Comparison of ENCODE assay signal across 10 cellular contexts in the genomic region with DNA sequence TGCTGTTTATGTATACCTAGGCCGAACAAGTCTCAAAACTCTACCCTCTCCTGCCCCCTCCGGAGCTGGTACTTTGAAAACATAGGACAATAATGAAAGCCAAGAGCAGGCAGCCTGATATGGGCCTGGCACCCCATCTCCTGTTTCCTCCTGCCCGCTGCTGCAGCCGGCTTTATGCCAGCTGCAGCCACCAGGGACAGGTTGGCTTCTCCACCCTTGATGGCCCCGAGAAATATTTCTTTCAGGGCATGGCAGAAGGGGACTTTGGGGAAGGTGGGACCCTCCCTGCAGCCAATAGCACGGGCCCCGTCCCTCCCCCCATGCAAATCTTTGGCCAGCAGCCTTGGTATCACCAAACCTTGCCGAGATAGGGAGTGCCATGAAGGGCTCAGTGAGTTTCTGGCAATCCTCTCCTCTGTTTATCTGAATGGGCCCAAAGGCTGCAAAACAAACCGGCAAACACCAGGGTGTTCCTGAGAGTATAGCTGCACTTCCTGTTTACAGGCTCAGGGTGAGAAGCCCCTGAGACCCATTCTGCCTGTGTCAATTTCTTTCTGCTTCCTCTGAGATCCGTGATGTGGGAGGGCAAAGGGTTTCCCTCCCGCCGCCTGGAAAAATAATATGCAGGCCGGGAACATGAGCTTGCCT.
DNase-seq lines count a peak whose midpoint lies in the region; ATAC-seq and TF ChIP-seq lines count a peak whose summit lies in the region.
"Had no signal": no experiment of that assay in that cellular context is flagged by ENCODE, and none has a peak within 500 bp of the region (broad histone marks: within the 10 kb centered on the region; RNA-seq: fewer than 3 reads in every experiment).

No MANE protein-coding gene starts in this region.

- peak overlapping the region; percentile 25 to 61 for H3K4me3 Mint-ChIP-seq in stimulated activated naive B cell treated with anti-CD40 and anti-IgM and Interleukin-4, amounts not matched to agents 10 μg/mL and 1 μg/mL and 100 μg/mL, for 72 hours

- H2AFZ ChIP-seq in Karpas-422 (ENCODE audit: low read length): peak overlapping the region; percentile 93

- no peaks in the 10 kb centered on the region for H3K27me3 Mint-ChIP-seq in stimulated activated naive B cell treated with anti-CD40 and anti-IgM and Interleukin-4, amounts not matched to agents 10 μg/mL and 1 μg/mL and 100 μg/mL, for 72 hours

- H3K27ac ChIP-seq in Karpas-422 (ENCODE audit: low read length) (no peak overlapping the region), testis (no peak overlapping the region)
- H3K27ac ChIP-seq: 22Rv1 had no signal

- no peak for TF ChIP-seq POLR2A in testis (IDR thresholded peaks at IDR 0.05)

- no peaks in the 10 kb centered on the region for H3K9me2 ChIP-seq in Karpas-422 (replicated peaks; ENCODE audit: insufficient read depth, low read length)

- peak overlapping the region; percentile 86 for H3K27ac Mint-ChIP-seq in stimulated activated naive B cell treated with anti-CD40 and anti-IgM and Interleukin-4, amounts not matched to agents 10 μg/mL and 1 μg/mL and 100 μg/mL, for 72 hours

- DNase-seq in DMS 273 (lab: John Stamatoyannopoulos, UW; ENCODE audit: unreplicated experiment) (peak; percentile 28), DMS 273 treated with DMSO at 0.1 percent for 48 hours (lab: John Stamatoyannopoulos, UW) (no peak), Karpas-422 (peak; percentile 68), left cardiac atrium (no peak), testis (no peak)
- no peak for DNase-seq in stimulated activated naive B cell treated with anti-CD40 and anti-IgM and Interleukin-4, amounts not matched to agents 10 μg/mL and 1 μg/mL and 100 μg/mL, for 72 hours
- no peak for DNase-seq in activated T-cell treated with anti-CD3 and anti-CD28 coated beads, Interleukin-2, amount 50 U/mL, for 1 hour
- DNase-seq: activated CD8-positive, alpha-beta memory T cell treated with anti-CD3 and anti-CD28 coated beads for 24 hours had no signal

- TF ChIP-seq CTCF in testis (IDR thresholded peaks at IDR 0.05): no peak

- no peaks in the 10 kb centered on the region for H4K20me1 ChIP-seq in Karpas-422 (ENCODE audit: insufficient read depth, low read depth, low read length)

- H3K4me3 ChIP-seq in Karpas-422 (ENCODE audit: low read length): peak overlapping the region; percentile 42; the same call in 1 of the 2 replicates
- H3K4me3 ChIP-seq in testis: no peak overlapping the region

- H3K9me3 ChIP-seq in Karpas-422 (ENCODE audit: low read length) (no peaks in the 10 kb centered on the region), testis (no peaks in the 10 kb centered on the region)

- H3K4me1 ChIP-seq in Karpas-422 (ENCODE audit: low read length) (peaks cover 17% of the 10 kb centered on the region), testis (peaks cover 13% of the 10 kb centered on the region)

- H3K27me3 ChIP-seq in Karpas-422 (ENCODE audit: low read length): no peaks in the 10 kb centered on the region
- H3K27me3 ChIP-seq in testis: no peaks in the 10 kb centered on the region

- peaks cover 0 to 3% of the 10 kb centered on the region in 2 donors for H3K9me3 Mint-ChIP-seq in stimulated activated naive B cell treated with anti-CD40 and anti-IgM and Interleukin-4, amounts not matched to agents 10 μg/mL and 1 μg/mL and 100 μg/mL, for 72 hours

- H3K9ac ChIP-seq in Karpas-422 (ENCODE audit: low read length): peak overlapping the region; percentile 36

- ATAC-seq in left cardiac atrium: peak; percentile 58 to 62
- ATAC-seq in stimulated activated naive B cell treated with anti-CD40 and anti-IgM and Interleukin-4, amounts not matched to agents 10 μg/mL and 1 μg/mL and 100 μg/mL, for 72 hours (replicated peaks): peak; percentile 72 to 74
- ATAC-seq in HG03139 (IDR thresholded peaks at IDR 0.05; ENCODE audit: unreplicated experiment): no peak

- peaks cover 4 to 7% of the 10 kb centered on the region in 2 donors for H3K36me3 Mint-ChIP-seq in stimulated activated naive B cell treated with anti-CD40 and anti-IgM and Interleukin-4, amounts not matched to agents 10 μg/mL and 1 μg/mL and 100 μg/mL, for 72 hours

- 54 to 63% methylated on average over 13 of the region's 13 CpGs for WGBS in testis, 2 donors

- H3K4me2 ChIP-seq in Karpas-422 (ENCODE audit: low read depth, low read length, poor library complexity, severe bottlenecking): peak overlapping the region; percentile 55

- H3K36me3 ChIP-seq in Karpas-422 (ENCODE audit: insufficient read depth, low read length) (no peaks in the 10 kb centered on the region), testis (ENCODE audit: low read depth, missing control alignments) (no peaks in the 10 kb centered on the region)

- intact Hi-C loops in left cardiac atrium (cut with DNase I) (no loop called here), testis (cut with DNase I; ENCODE audit: low total_unique reads) (no loop called here)

- no peaks in the 10 kb centered on the region for H3K79me2 ChIP-seq in Karpas-422 (ENCODE audit: low read length)

- H3K4me1 Mint-ChIP-seq in stimulated activated naive B cell treated with anti-CD40 and anti-IgM and Interleukin-4, amounts not matched to agents 10 μg/mL and 1 μg/mL and 100 μg/mL, for 72 hours: peaks cover 34 to 45% of the 10 kb centered on the region in 2 donors

Comparison
In these comparisons a context has a peak if more than half of its experiments do, and no peak if none do; other contexts are left out.
1. DNase-seq: peak in DMS 273 (single experiment) and Karpas-422 (single experiment); none in DMS 273 treated with DMSO at 0.1 percent for 48 hours (single experiment), left cardiac atrium (single experiment), stimulated activated naive B cell treated with anti-CD40 and anti-IgM and Interleukin-4, amounts not matched to agents 10 μg/mL and 1 μg/mL and 100 μg/mL, for 72 hours (single experiment), testis (single experiment) and activated T-cell treated with anti-CD3 and anti-CD28 coated beads, Interleukin-2, amount 50 U/mL, for 1 hour (single experiment).